Comparison of ENCODE assay signal across 8 cellular contexts in the genomic region with DNA sequence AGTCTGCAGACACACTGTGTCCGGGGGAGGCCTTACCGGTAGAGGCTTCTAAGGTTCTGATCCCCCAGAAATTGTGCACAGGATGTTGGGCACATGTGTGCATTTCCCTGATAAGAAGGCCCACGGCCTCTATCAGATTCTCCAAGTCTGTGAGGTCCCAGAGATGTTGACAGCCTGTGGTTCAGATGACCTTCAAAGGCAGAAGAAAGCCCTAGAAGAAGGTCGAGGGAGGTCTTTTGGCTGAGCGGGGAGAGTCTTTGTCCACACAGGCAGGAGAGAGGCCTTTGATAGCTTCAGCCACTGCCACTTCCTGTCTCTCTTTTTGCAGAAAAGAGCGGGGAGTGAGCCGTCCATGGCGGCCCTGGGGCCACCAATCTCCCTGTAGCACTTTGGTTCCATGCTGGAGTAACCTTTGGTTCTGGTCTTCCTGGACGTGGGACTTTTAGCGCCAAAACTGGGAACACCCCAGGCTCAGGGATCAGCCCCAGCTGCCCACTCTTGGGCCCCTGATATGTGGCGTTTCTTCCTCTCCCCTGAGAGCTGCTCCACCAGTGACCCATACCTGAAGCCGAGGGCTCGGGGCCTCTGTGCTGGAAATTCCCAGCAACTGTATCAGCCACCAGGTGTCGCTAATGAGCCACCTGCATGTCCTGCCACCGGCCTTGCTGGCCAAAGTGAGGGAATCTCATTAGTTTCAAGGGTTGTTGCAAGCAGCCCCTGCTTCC. TPM values are rescaled to one million over a fixed set of nuclear protein-coding genes. Genes with fewer than 3 reads are reported as not detected.
A peak's percentile ranks its signal among the peaks of the same experiment; 100 is the strongest.
DNase-seq lines count a peak whose midpoint lies in the region; ATAC-seq and TF ChIP-seq lines count a peak whose summit lies in the region.

No MANE protein-coding gene starts in this region.

- no CpG with 5 or more reads among the region's 15 CpGs for WGBS in trophoblast cell (ENCODE audit: extremely low coverage, insufficient coverage, insufficient read length)

- TF ChIP-seq CTCF in KMS-11 (conservative IDR thresholded peaks at IDR 0.05; ENCODE audit: low read depth, low read length) = peak; percentile 97
- peak; percentile 95 for TF ChIP-seq CTCF in upper lobe of right lung (IDR thresholded peaks at IDR 0.05)

- no peak overlapping the region for H3K4ac ChIP-seq in trophoblast cell (ENCODE audit: low read depth, low read length)

- H3K18ac ChIP-seq in trophoblast cell (ENCODE audit: low read length) = no peak overlapping the region

- H3K4me3 ChIP-seq in KMS-11 (IDR thresholded peaks at IDR 0.05; ENCODE audit: insufficient read depth, low read depth, low read length) = no peak overlapping the region
- no peak overlapping the region for H3K4me3 ChIP-seq in trophoblast cell (ENCODE audit: low read depth, low read length)
- no peak overlapping the region for H3K4me3 ChIP-seq in upper lobe of right lung

- H2BK12ac ChIP-seq in trophoblast cell (ENCODE audit: low read length) = no peak overlapping the region

- H3K27me3 ChIP-seq in KMS-11 (ENCODE audit: insufficient read depth, low read depth) (no peaks in the 10 kb centered on the region), trophoblast cell (ENCODE audit: insufficient read depth, low read length) (no peaks in the 10 kb centered on the region), upper lobe of right lung (no peaks in the 10 kb centered on the region)

- H3K4me1 ChIP-seq in KMS-11 (ENCODE audit: low read depth, poor library complexity, severe bottlenecking) = peaks cover 10% of the 10 kb centered on the region
- no peaks in the 10 kb centered on the region for H3K4me1 ChIP-seq in trophoblast cell (ENCODE audit: control insufficient read depth in 1 of 2, insufficient read depth in 2 of 2, low read length in 2 of 2)
- peaks cover 3% of the 10 kb centered on the region for H3K4me1 ChIP-seq in upper lobe of right lung

- H3K36me3 ChIP-seq in KMS-11 (ENCODE audit: insufficient read depth) (no peaks in the 10 kb centered on the region), trophoblast cell (ENCODE audit: control insufficient read depth in 1 of 2, insufficient read depth in 2 of 2, low read length in 2 of 2) (peaks cover 34 to 36% of the 10 kb centered on the region in 2 experiments), upper lobe of right lung (peaks cover 55% of the 10 kb centered on the region)

- H2AFZ ChIP-seq in KMS-11 (ENCODE audit: low read depth) (no peak overlapping the region), trophoblast cell (ENCODE audit: insufficient read depth, low read length, poor library complexity) (no peak overlapping the region)

- H4K91ac ChIP-seq in trophoblast cell (ENCODE audit: low read depth, low read length) = no peak overlapping the region

- H3K9ac ChIP-seq in KMS-11 = no peak overlapping the region
- H3K9ac ChIP-seq in trophoblast cell (ENCODE audit: low read length) = no peak overlapping the region

- H3K23ac ChIP-seq in trophoblast cell (ENCODE audit: low read length) = no peak overlapping the region

- intact Hi-C loops in Right ventricle myocardium inferior (cut with DNase I) (no loop called here), upper lobe of right lung (cut with DNase I) (loop anchor here (1.0 to 10.0 kb wide), 2 partner anchors 49 to 368 kb away; no protein-coding TSS in a partner anchor)

- H2AK5ac ChIP-seq in trophoblast cell (ENCODE audit: low read length) = no peak overlapping the region

- ATAC-seq in Right ventricle myocardium inferior (peak; percentile 42), upper lobe of right lung (peak; percentile 79), HG03159 (IDR thresholded peaks at IDR 0.05; ENCODE audit: unreplicated experiment) (no peak)

- H3K27ac ChIP-seq in KMS-11 (no peak overlapping the region), trophoblast cell (ENCODE audit: low read depth, low read length) (no peak overlapping the region), upper lobe of right lung (no peak overlapping the region)

- no peak overlapping the region for H2BK120ac ChIP-seq in trophoblast cell (ENCODE audit: insufficient read depth, low read length, poor library complexity)

- no peaks in the 10 kb centered on the region for H3K79me2 ChIP-seq in KMS-11 (ENCODE audit: insufficient read depth, low read depth)
- H3K79me2 ChIP-seq in trophoblast cell (ENCODE audit: control insufficient read depth, insufficient read depth, low read length, poor library complexity) = no peaks in the 10 kb centered on the region

- H4K8ac ChIP-seq in trophoblast cell (ENCODE audit: low read depth, low read length) = peak overlapping the region; percentile 3

- H4K20me1 ChIP-seq in KMS-11 (ENCODE audit: insufficient read depth) = no peaks in the 10 kb centered on the region

- DNase-seq in GF-D8 (lab: John Stamatoyannopoulos, UW) = peak; percentile 66
- DNase-seq in SKM-1 treated with dmso at 0.1 percent for 144 hours (lab: John Stamatoyannopoulos, UW; ENCODE audit: unreplicated experiment) = peak; percentile 16
- peak; percentile 69 for DNase-seq in activated naive CD4-positive, alpha-beta T cell treated with anti-CD3 and anti-CD28 coated beads, Interleukin-2, amount 50 U/mL, for 16 hours
- DNase-seq in Right ventricle myocardium inferior (ENCODE audit: missing footprints) = peak; percentile 86
- peak; percentile 77 to 90 for DNase-seq in trophoblast cell
- DNase-seq in upper lobe of right lung = peak; percentile 83

- no peak overlapping the region for H4K12ac ChIP-seq in trophoblast cell (ENCODE audit: low read depth, low read length)

- H3K4me2 ChIP-seq in KMS-11 = no peak overlapping the region
- no peak overlapping the region for H3K4me2 ChIP-seq in trophoblast cell (ENCODE audit: low read length)

- H3K14ac ChIP-seq in trophoblast cell (ENCODE audit: low read length) = no peak overlapping the region

- no peaks in the 10 kb centered on the region for H3K9me3 ChIP-seq in trophoblast cell (ENCODE audit: insufficient read depth, low read depth, low read length)
- no peaks in the 10 kb centered on the region for H3K9me3 ChIP-seq in upper lobe of right lung

- no peaks in the 10 kb centered on the region for H3K79me1 ChIP-seq in trophoblast cell (ENCODE audit: low read length)

- no peak overlapping the region for H2BK5ac ChIP-seq in trophoblast cell (ENCODE audit: low read depth, low read length, poor library complexity)

RNA-seq across cellular contexts. Expression of gene LGALS9, which starts 28.1 kb away (rescaled TPM):
- total RNA-seq in Right ventricle myocardium inferior (18.2 TPM), upper lobe of right lung (185 TPM)
- polyA plus RNA-seq in trophoblast cell (2013) = 4.2 and 5.3 TPM in 2 replicates

Comparison
In these comparisons a context has a peak if more than half of its experiments do, and no peak if none do; other contexts are left out.
1. DNase-seq: peak in every context shown above with its lines; median percentile 86 in Right ventricle myocardium inferior; 84 in trophoblast cell; 83 in upper lobe of right lung; 69 in activated naive CD4-positive, alpha-beta T cell treated with anti-CD3 and anti-CD28 coated beads, Interleukin-2, amount 50 U/mL, for 16 hours; 66 in GF-D8; 16 in SKM-1 treated with dmso at 0.1 percent for 144 hours.